In the genomic region with DNA sequence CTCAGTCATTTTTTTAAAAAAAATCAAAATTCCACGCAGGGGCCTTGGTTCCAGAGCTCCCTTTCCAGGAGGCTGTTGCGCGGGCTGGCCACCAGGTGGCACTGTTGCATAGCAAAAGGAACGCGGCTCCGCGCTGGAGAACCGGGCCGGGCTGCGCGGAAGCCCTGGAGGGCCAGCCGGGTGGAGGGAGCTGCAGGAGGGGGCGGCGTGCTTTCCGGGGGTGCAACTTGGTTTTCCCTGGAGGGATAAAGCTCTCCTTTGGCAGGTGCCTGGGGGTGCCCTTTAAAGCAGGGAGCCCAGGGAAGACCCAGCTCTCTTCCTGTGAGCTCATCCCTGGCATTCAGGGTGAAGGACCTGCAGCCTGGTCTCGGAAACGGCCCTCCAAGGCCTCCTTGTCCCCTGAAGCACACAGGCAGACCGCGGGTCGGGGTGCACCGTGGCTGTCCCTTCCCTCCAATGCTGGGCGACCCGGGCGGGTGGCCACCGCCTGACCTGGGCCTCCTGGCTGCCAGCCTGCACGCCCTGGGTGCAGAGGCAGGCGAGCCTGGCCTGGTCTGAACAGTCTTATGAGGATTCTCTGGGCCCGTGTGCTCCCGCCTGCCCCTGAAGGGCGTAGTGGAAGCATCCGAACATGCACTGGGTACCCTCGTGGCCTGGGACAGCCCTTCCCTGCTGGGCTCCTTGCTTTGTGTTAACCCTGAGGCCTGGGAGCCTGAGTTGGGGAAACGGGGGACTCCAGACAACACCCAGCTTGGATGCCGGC, we compare ENCODE assay signal across 9 cellular contexts. TPM values are rescaled to one million over a fixed set of nuclear protein-coding genes. Genes with fewer than 3 reads are reported as not detected.
DNase-seq lines count a peak whose midpoint lies in the region; ATAC-seq and TF ChIP-seq lines count a peak whose summit lies in the region.
"Had no signal": no experiment of that assay in that cellular context is flagged by ENCODE, and none has a peak within 500 bp of the region (broad histone marks: within the 10 kb centered on the region; RNA-seq: fewer than 3 reads in every experiment).

No MANE protein-coding gene starts in this region.

- H3K9me3 ChIP-seq in HCT116 (ENCODE audit: control insufficient read depth in 1 of 2, insufficient read depth in 1 of 2, low read depth in 1 of 2, low read length in 2 of 2), result no peaks in the 10 kb centered on the region

- peaks cover 3% of the 10 kb centered on the region for H3K4me1 Mint-ChIP-seq in CD14-positive monocyte

- no peaks in the 10 kb centered on the region for H3K79me2 ChIP-seq in HCT116 (ENCODE audit: insufficient read depth, low read length)

- POLR2A ChIA-PET in HCT116 (lab: Charles Lee), result interaction anchor here (1.0 to 1.2 kb wide), 3 partner anchors 174 to 181 kb away, joined by 3 to 6 read pairs (median 5); no protein-coding TSS in a partner anchor

- no peaks in the 10 kb centered on the region for H3K36me3 Mint-ChIP-seq in CD14-positive monocyte

- H3K4me3 ChIP-seq in HCT116 (replicated peaks in 1 of 2; ENCODE audit: low read depth in 1 of 2, low read length in 2 of 2), result no peak overlapping the region
- H3K4me3 ChIP-seq: SK-N-MC had no signal

- ATAC-seq in HCT116 (peak; percentile 95), Right ventricle myocardium inferior (peak; percentile 75), GM19455 (IDR thresholded peaks at IDR 0.05; ENCODE audit: unreplicated experiment) (no peak)

- H3K36me3 ChIP-seq in HCT116 (ENCODE audit: control insufficient read depth in 1 of 2, insufficient read depth in 2 of 2, low read length in 2 of 2), result no peaks in the 10 kb centered on the region

- RAD21 ChIA-PET in HCT116 (lab: Charles Lee; ENCODE audit: low non-redundant PET in 1 of 2, low total read pairs in 2 of 2, uncharacterized antibody in 2 of 2, unreplicated experiment in 2 of 2), result interaction anchor here (0.6 to 1.3 kb wide), 19 partner anchors 41 to 503 kb away, joined by 3 to 26 read pairs (median 4); no protein-coding TSS in a partner anchor

- H3K4me2 ChIP-seq in HCT116 (ENCODE audit: low read length), result peak overlapping the region; percentile 32; the same call in 1 of the 2 replicates

- CTCF ChIA-PET in HCT116 (lab: Charles Lee), result interaction anchor here (0.7 to 2.4 kb wide), 31 partner anchors 9 to 533 kb away, joined by 3 to 129 read pairs (median 5); partner anchors contain the start of genes H19, MRPL23 and SYT8

- intact Hi-C loops in CD14-positive monocyte (cut with micrococcal nuclease), result loop anchor here (2.0 to 5.0 kb wide), 3 partner anchors 39 to 504 kb away; no protein-coding TSS in a partner anchor
- intact Hi-C loops in HCT116 (cut with micrococcal nuclease), result loop anchor here (1.0 to 5.0 kb wide), 4 partner anchors 40 to 499 kb away; no protein-coding TSS in a partner anchor
- intact Hi-C loops in Right ventricle myocardium inferior (cut with DNase I), result loop anchor here (1.0 to 5.0 kb wide), 3 partner anchors 39 to 504 kb away; no protein-coding TSS in a partner anchor

- DNase-seq in CD14-positive monocyte (ENCODE audit: low spot score) (peak; percentile 67), HCT116 (ENCODE audit: low read depth, low spot score) (no peak), SK-MEL-5 (ENCODE audit: low read depth, low spot score) (peak; percentile 63), Right ventricle myocardium inferior (ENCODE audit: missing footprints) (peak; percentile 94), pons (ENCODE audit: low spot score) (peak; percentile 33), ureter (ENCODE audit: low spot score) (peak; percentile 77)
- DNase-seq in activated naive CD4-positive, alpha-beta T cell treated with Interleukin-2 at 50 U/mL for 16 hours, result peak; percentile 79

- in situ Hi-C loops in SK-MEL-5 (cut with HindIII; ENCODE audit: low pct_unique_long_range_greater_than_20kb, low sequenced_read_pairs), result no loop called here

- TF ChIP-seq POLR2A in HCT116 (IDR thresholded peaks at IDR 0.05; ENCODE audit: borderline replicate concordance, extremely low read depth, insufficient read depth, insufficient read length), result no peak

- no peak overlapping the region for H3K27ac ChIP-seq in HCT116 (ENCODE audit: low read depth, low read length)
- H3K27ac ChIP-seq: SK-N-MC had no signal

- no peak overlapping the region for H3K27ac Mint-ChIP-seq in CD14-positive monocyte

- no peaks in the 10 kb centered on the region for H3K9me2 ChIP-seq in HCT116 (ENCODE audit: insufficient read depth)

- TF ChIP-seq CTCF in CD14-positive monocyte (IDR thresholded peaks at IDR 0.05) (peak; percentile 98), HCT116 (IDR thresholded peaks at IDR 0.05 in 2 of 3, conservative IDR thresholded peaks at IDR 0.05 in 1 of 3; ENCODE audit: borderline replicate concordance in 1 of 3, insufficient read depth in 1 of 3, low read depth in 2 of 3, low read length in 2 of 3) (peak; percentile 92 to 95 (median 93))

- peaks cover 0 to 7% of the 10 kb centered on the region in 2 experiments; a peak in 3 of 4 replicates for H3K4me1 ChIP-seq in HCT116 (ENCODE audit: control insufficient read depth in 1 of 2, insufficient read depth in 2 of 2, low read length in 2 of 2)

- no peak overlapping the region for H2AFZ ChIP-seq in HCT116 (ENCODE audit: low read depth, low read length, poor library complexity, severe bottlenecking)

- peak; percentile 97 for TF ChIP-seq RAD21 in HCT116 (IDR thresholded peaks at IDR 0.05; ENCODE audit: low read depth)

- H3K4me3 Mint-ChIP-seq in CD14-positive monocyte, result peak overlapping the region in 1 of 2 donors; percentile 51

- BruUV-seq in HCT116 (replicated peaks; lab: Mats Ljungman, UMichigan), result no TSS peak

- H4K20me1 ChIP-seq in HCT116 (ENCODE audit: insufficient read depth), result no peaks in the 10 kb centered on the region

- H3K27me3 Mint-ChIP-seq in CD14-positive monocyte (ENCODE audit: low read depth in 3 of 3), result peaks cover 16 to 40% (median 19%) of the 10 kb centered on the region in 3 donors

- H3K9me3 Mint-ChIP-seq in CD14-positive monocyte, result no peaks in the 10 kb centered on the region

- H3K9ac ChIP-seq in HCT116 (ENCODE audit: low read length), result no peak overlapping the region

- H3K27me3 ChIP-seq in HCT116 (ENCODE audit: insufficient read depth, low read length), result no peaks in the 10 kb centered on the region

TF ChIP-seq in HCT116, 20 proteins besides CTCF, POLR2A, EP300 and RAD21:
- TF ChIP-seq FOSL1 (IDR thresholded peaks at IDR 0.05; ENCODE audit: low read depth) (no peak), CEBPB (IDR thresholded peaks at IDR 0.05; ENCODE audit: low read depth) (no peak), SIN3A (IDR thresholded peaks at IDR 0.05; ENCODE audit: low read depth) (no peak), TCF7L2 (IDR thresholded peaks at IDR 0.05; ENCODE audit: borderline replicate concordance, extremely low read depth, insufficient read depth, insufficient read length) (no peak)

RNA-seq across cellular contexts. Expression of gene KRTAP5-5, which starts 23.4 kb away (rescaled TPM):
- not detected for polyA plus RNA-seq in CD14-positive monocyte
- not detected for total RNA-seq in HCT116 (2021; ENCODE audit: unreplicated experiment)
- not detected in 2 replicates for polyA plus RNA-seq in HCT116 (2012)
- total RNA-seq in SK-MEL-5 (2014; rRNA removed; shearing (Covaris generic)), result not detected in 2 replicates
- not detected in 2 replicates for polyA plus RNA-seq in SK-MEL-5 (2015; cell fraction: cytosol; rRNA removed)
- not detected in 2 replicates for polyA plus RNA-seq in SK-MEL-5 (2015; cell fraction: nucleus; rRNA removed)
- not detected for total RNA-seq in Right ventricle myocardium inferior
- total RNA-seq in ureter, result not detected

RNA-seq across cellular contexts. Expression of gene KRTAP5-4, which starts 31.0 kb away (rescaled TPM):
- polyA plus RNA-seq in CD14-positive monocyte, result not detected
- total RNA-seq in HCT116 (2021; ENCODE audit: unreplicated experiment) (not detected), Right ventricle myocardium inferior (not detected), ureter (not detected)
- polyA plus RNA-seq in HCT116 (2012), result not detected in 2 replicates
- total RNA-seq in SK-MEL-5 (2014; rRNA removed; shearing (Covaris generic)), result not detected in 2 replicates
- polyA plus RNA-seq in SK-MEL-5 (2015; cell fraction: cytosol; rRNA removed), result not detected in 2 replicates
- not detected in 2 replicates for polyA plus RNA-seq in SK-MEL-5 (2015; cell fraction: nucleus; rRNA removed)

RNA-seq across cellular contexts. Expression of gene KRTAP5-6, which starts 44.0 kb away (rescaled TPM):
- polyA plus RNA-seq in CD14-positive monocyte, result not detected
- total RNA-seq in HCT116 (2021; ENCODE audit: unreplicated experiment), result not detected
- not detected in 2 replicates for polyA plus RNA-seq in HCT116 (2012)
- total RNA-seq in SK-MEL-5 (2014; rRNA removed; shearing (Covaris generic)), result not detected in 2 replicates
- polyA plus RNA-seq in SK-MEL-5 (2015; cell fraction: cytosol; rRNA removed), result not detected in 2 replicates
- not detected in 2 replicates for polyA plus RNA-seq in SK-MEL-5 (2015; cell fraction: nucleus; rRNA removed)
- total RNA-seq in Right ventricle myocardium inferior, result not detected
- not detected for total RNA-seq in ureter

RNA-seq across cellular contexts. Expression of gene KRTAP5-3, which starts 44.7 kb away (rescaled TPM):
- polyA plus RNA-seq in CD14-positive monocyte, result not detected
- total RNA-seq in HCT116 (2021; ENCODE audit: unreplicated experiment), result not detected
- not detected in 2 replicates for polyA plus RNA-seq in HCT116 (2012)
- total RNA-seq in SK-MEL-5 (2014; rRNA removed; shearing (Covaris generic)), result not detected in 2 replicates
- polyA plus RNA-seq in SK-MEL-5 (2015; cell fraction: cytosol; rRNA removed), result not detected in 2 replicates
- not detected in 2 replicates for polyA plus RNA-seq in SK-MEL-5 (2015; cell fraction: nucleus; rRNA removed)
- not detected for total RNA-seq in Right ventricle myocardium inferior
- not detected for total RNA-seq in ureter

RNA-seq across cellular contexts. Expression of gene KRTAP5-2, which starts 54.9 kb away (rescaled TPM):
- not detected for polyA plus RNA-seq in CD14-positive monocyte
- total RNA-seq in HCT116 (2021; ENCODE audit: unreplicated experiment) (not detected), Right ventricle myocardium inferior (not detected), ureter (not detected)
- 0.05 and 0.06 TPM in 2 replicates for polyA plus RNA-seq in HCT116 (2012)
- 0.26 and 0.72 TPM in 2 replicates for total RNA-seq in SK-MEL-5 (2014; rRNA removed; shearing (Covaris generic))
- 0.33 and 0.61 TPM in 2 replicates for polyA plus RNA-seq in SK-MEL-5 (2015; cell fraction: cytosol; rRNA removed)
- polyA plus RNA-seq in SK-MEL-5 (2015; cell fraction: nucleus; rRNA removed), result not detected in 2 replicates
